Comparison of ENCODE assay signal across 9 cellular contexts in the genomic region with DNA sequence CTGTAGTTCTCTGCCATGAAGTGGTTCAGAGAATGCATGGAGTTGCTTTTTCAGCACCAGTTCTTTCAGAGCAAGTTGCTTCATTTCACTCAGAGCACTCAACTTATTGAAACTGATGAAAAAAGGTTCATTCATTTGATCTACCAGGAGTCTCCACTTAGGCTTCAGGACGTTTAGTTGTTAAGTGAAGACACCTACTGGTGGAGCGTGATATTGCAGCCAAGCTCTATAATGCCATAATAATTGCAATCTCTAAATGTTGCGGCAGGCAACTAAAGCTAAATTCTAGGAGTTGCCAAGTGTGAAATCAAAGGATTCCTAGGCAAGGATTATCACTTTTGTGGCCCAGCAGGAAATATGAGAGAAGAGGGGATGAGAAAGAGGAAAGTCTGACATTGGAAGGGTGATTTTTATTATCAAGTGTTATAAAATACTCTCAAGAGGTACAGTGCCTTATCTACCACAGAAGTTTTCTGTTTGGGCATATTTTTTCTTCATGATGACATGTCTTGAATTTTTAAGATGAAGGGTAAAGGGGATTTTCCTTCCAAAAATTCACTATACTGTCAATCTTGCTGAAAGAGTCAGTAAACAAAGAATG.
DNase-seq lines count a peak whose midpoint lies in the region; ATAC-seq and TF ChIP-seq lines count a peak whose summit lies in the region.
"Had no signal": no experiment of that assay in that cellular context is flagged by ENCODE, and none has a peak within 500 bp of the region (broad histone marks: within the 10 kb centered on the region; RNA-seq: fewer than 3 reads in every experiment).

No MANE protein-coding gene starts in this region.

- no peak overlapping the region for H3K4me2 ChIP-seq in SK-N-SH

- H3K27me3 ChIP-seq in SK-N-SH (ENCODE audit: insufficient read depth): no peaks in the 10 kb centered on the region

- H3K9me3 Mint-ChIP-seq in brain: peaks cover 11 to 29% (median 18%) of the 10 kb centered on the region in 5 experiments
- peaks cover 23% of the 10 kb centered on the region for H3K9me3 Mint-ChIP-seq in nephron

- H2AFZ ChIP-seq in SK-N-SH (ENCODE audit: low read depth): no peak overlapping the region

- no peak overlapping the region for H3K27ac ChIP-seq in SK-N-SH (ENCODE audit: low read depth in 2 of 2, low read length in 1 of 2)

- TF ChIP-seq EP300 in SK-N-SH (IDR thresholded peaks at IDR 0.05; ENCODE audit: borderline replicate concordance in 1 of 2, low read depth in 1 of 2, low read length in 1 of 2): no peak

- POLR2A ChIA-PET in SK-N-SH (lab: Yijun Ruan, JAX): no interaction called here

- H3K27ac Mint-ChIP-seq in brain (peak overlapping the region in 2 of 5 experiments; percentile 19 to 86), nephron (no peak overlapping the region)
- H3K27ac Mint-ChIP-seq: activated naive CD4-positive, alpha-beta T cell treated with anti-CD3 and anti-CD28 coated beads, Interleukin-2, amount 50 U/mL, for 72 hours had no signal

- TF ChIP-seq CTCF in SK-N-SH (IDR thresholded peaks at IDR 0.05) (peak; percentile 63), brain (conservative IDR thresholded peaks at IDR 0.05) (peak; percentile 14 to 59), nephron (IDR thresholded peaks at IDR 0.05; ENCODE audit: unreplicated experiment in 3 of 3) (peak; percentile 41 to 48 (median 44))

- peaks cover 6% of the 10 kb centered on the region; the same call in 1 of the 2 replicates for H3K9me3 ChIP-seq in SK-N-SH

- H3K4me3 Mint-ChIP-seq in brain (no peak overlapping the region), nephron (no peak overlapping the region)

- WGBS in SK-N-SH (ENCODE audit: low lambda C conversion rate): 72% methylated on average over 3 of the region's 3 CpGs

- CTCF ChIA-PET in SK-N-SH (lab: Yijun Ruan, JAX): interaction anchor here (0.6 to 2.1 kb wide), 6 partner anchors 9 to 103 kb away, joined by 3 to 5 read pairs (median 4); no protein-coding TSS in a partner anchor

- peaks cover 3% of the 10 kb centered on the region for H3F3A ChIP-seq in SK-N-SH (replicated peaks; ENCODE audit: insufficient read depth)

- no peak overlapping the region for H3K9ac ChIP-seq in SK-N-SH

- no peak for ATAC-seq in SK-N-SH treated with all-trans-retinoic acid at 6 μM for 48 hours
- no peak for ATAC-seq in GM21515 (IDR thresholded peaks at IDR 0.05; ENCODE audit: unreplicated experiment)
- ATAC-seq in GM19455 (IDR thresholded peaks at IDR 0.05; ENCODE audit: unreplicated experiment): no peak

- H3K4me1 Mint-ChIP-seq in brain (peaks cover under 1% of the 10 kb centered on the region), nephron (no peaks in the 10 kb centered on the region)

- peak; percentile 19; the same call in 1 of the 2 replicates for TF ChIP-seq RAD21 in SK-N-SH (IDR thresholded peaks at IDR 0.05; ENCODE audit: low read length)

- H3K79me2 ChIP-seq in SK-N-SH (ENCODE audit: insufficient read depth): peaks cover 11% of the 10 kb centered on the region; the same call in 1 of the 2 replicates

- no peak for DNase-seq in SK-N-SH
- DNase-seq in M059J (ENCODE audit: low read depth): peak; percentile 24
- no peak for DNase-seq in activated gamma-delta T cell (lab: John Stamatoyannopoulos, UW)

- no peaks in the 10 kb centered on the region for H3K9me2 ChIP-seq in SK-N-SH

- no peaks in the 10 kb centered on the region for H3K4me1 ChIP-seq in SK-N-SH (ENCODE audit: control insufficient read depth in 1 of 2, insufficient read depth in 2 of 2, low read depth in 1 of 2, low read length in 1 of 2)

- no peaks in the 10 kb centered on the region for H4K20me1 ChIP-seq in SK-N-SH (ENCODE audit: insufficient read depth)

- H3K36me3 Mint-ChIP-seq in brain (peaks cover 89% of the 10 kb centered on the region), nephron (ENCODE audit: low read depth) (peaks cover 72% of the 10 kb centered on the region)

- no peaks in the 10 kb centered on the region for H3K27me3 Mint-ChIP-seq in brain
- no peaks in the 10 kb centered on the region for H3K27me3 Mint-ChIP-seq in nephron (ENCODE audit: low read depth)

- H3K36me3 ChIP-seq in SK-N-SH (replicated peaks in 1 of 2; ENCODE audit: control insufficient read depth in 1 of 2, insufficient read depth in 2 of 2, low read length in 1 of 2): peaks cover 20 to 58% of the 10 kb centered on the region in 2 experiments

- no peak overlapping the region for H3K4me3 ChIP-seq in SK-N-SH (ENCODE audit: low read depth in 2 of 2, low read length in 1 of 2)

TF ChIP-seq in SK-N-SH, 30 proteins besides CTCF, POLR2A, EP300 and RAD21:
- TF ChIP-seq POLR2AphosphoS5 (IDR thresholded peaks at IDR 0.05; ENCODE audit: low read depth, low read length): no peak
- TF ChIP-seq SMC3 (IDR thresholded peaks at IDR 0.05; ENCODE audit: low read depth, low read length): no peak
- TF ChIP-seq, protein P1, sequence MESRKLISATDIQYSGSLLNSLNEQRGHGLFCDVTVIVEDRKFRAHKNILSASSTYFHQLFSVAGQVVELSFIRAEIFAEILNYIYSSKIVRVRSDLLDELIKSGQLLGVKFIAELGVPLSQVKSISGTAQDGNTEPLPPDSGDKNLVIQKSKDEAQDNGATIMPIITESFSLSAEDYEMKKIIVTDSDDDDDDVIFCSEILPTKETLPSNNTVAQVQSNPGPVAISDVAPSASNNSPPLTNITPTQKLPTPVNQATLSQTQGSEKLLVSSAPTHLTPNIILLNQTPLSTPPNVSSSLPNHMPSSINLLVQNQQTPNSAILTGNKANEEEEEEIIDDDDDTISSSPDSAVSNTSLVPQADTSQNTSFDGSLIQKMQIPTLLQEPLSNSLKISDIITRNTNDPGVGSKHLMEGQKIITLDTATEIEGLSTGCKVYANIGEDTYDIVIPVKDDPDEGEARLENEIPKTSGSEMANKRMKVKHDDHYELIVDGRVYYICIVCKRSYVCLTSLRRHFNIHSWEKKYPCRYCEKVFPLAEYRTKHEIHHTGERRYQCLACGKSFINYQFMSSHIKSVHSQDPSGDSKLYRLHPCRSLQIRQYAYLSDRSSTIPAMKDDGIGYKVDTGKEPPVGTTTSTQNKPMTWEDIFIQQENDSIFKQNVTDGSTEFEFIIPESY (IDR thresholded peaks at IDR 0.05; ENCODE audit: borderline replicate concordance, low read depth): no peak
- no peak for TF ChIP-seq MEF2A (IDR thresholded peaks at IDR 0.05; ENCODE audit: borderline replicate concordance, low read depth)
- TF ChIP-seq RFX5 (IDR thresholded peaks at IDR 0.05; ENCODE audit: low read length): no peak
- TF ChIP-seq, protein P2, sequence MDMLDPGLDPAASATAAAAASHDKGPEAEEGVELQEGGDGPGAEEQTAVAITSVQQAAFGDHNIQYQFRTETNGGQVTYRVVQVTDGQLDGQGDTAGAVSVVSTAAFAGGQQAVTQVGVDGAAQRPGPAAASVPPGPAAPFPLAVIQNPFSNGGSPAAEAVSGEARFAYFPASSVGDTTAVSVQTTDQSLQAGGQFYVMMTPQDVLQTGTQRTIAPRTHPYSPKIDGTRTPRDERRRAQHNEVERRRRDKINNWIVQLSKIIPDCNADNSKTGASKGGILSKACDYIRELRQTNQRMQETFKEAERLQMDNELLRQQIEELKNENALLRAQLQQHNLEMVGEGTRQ (IDR thresholded peaks at IDR 0.05; ENCODE audit: borderline replicate concordance, low read depth, low read length): no peak

TF ChIP-seq in SK-N-SH treated with all-trans-retinoic acid at 6 μM for 48 hours, 23 proteins besides CTCF, POLR2A, EP300 and RAD21:
- no peak for TF ChIP-seq ZNF8 (CRISPR knock-in tag; IDR thresholded peaks at IDR 0.05)
